In genomic region chr19:47729468-47729798, GRCh38 we compare ENCODE assay signal across 9 cellular contexts. TPM values are rescaled to one million over a fixed set of nuclear protein-coding genes. Genes with fewer than 3 reads are reported as not detected.
DNase-seq lines count a peak whose midpoint lies in the region; ATAC-seq and TF ChIP-seq lines count a peak whose summit lies in the region.
"Had no signal": no experiment of that assay in that cellular context is flagged by ENCODE, and none has a peak within 500 bp of the region (broad histone marks: within the 10 kb centered on the region; RNA-seq: fewer than 3 reads in every experiment).

No MANE protein-coding gene starts in this region.

- peaks cover 14% of the 10 kb centered on the region for H3K4me1 Mint-ChIP-seq in activated T-helper 2 cell treated with anti-CD3 and anti-CD28 coated beads, Interferon-gamma antibody, Interleukin-2, Interleukin-4, amounts not matched to agents 10 μg/mL and 5 μg/mL and 100 μg/mL, durations not matched to agents 14 hours and 24 hours and 36 hours (ENCODE audit: low read depth)

- peaks cover 69% of the 10 kb centered on the region for H3K36me3 ChIP-seq in left ventricle myocardium inferior

- intact Hi-C loops in activated T-helper 2 cell treated with anti-CD3 and anti-CD28 coated beads, Interferon-gamma antibody, Interleukin-2, Interleukin-4, amounts not matched to agents 10 μg/mL and 5 μg/mL and 100 μg/mL, durations not matched to agents 14 hours and 24 hours and 36 hours (cut with micrococcal nuclease): no loop called here
- intact Hi-C loops in left ventricle myocardium inferior (cut with micrococcal nuclease): no loop called here

- no peaks in the 10 kb centered on the region for H3K9me3 Mint-ChIP-seq in activated T-helper 2 cell treated with anti-CD3 and anti-CD28 coated beads, Interferon-gamma antibody, Interleukin-2, Interleukin-4, amounts not matched to agents 10 μg/mL and 5 μg/mL and 100 μg/mL, durations not matched to agents 14 hours and 24 hours and 36 hours

- DNase-seq in activated CD4-positive, CD25-positive, alpha-beta regulatory T cell treated with anti-CD3 and anti-CD28 coated beads, Interleukin-2, amount 50 U/mL, for 72 hours: no peak
- no peak for DNase-seq in activated T-helper 2 cell treated with anti-CD3 and anti-CD28 coated beads, Interferon-gamma antibody, Interleukin-2, Interleukin-4, amounts not matched to agents 10 μg/mL and 5 μg/mL and 100 μg/mL, durations not matched to agents 14 hours and 24 hours and 36 hours (ENCODE audit: low spot score)
- DNase-seq in left ventricle myocardium inferior (peak; percentile 64), renal cortical epithelial cell (ENCODE audit: low read depth) (peak; percentile 89), GM13977 (ENCODE audit: low spot score) (no peak), NCI-H2107 treated with DMSO at 0.1 percent for 48 hours (lab: John Stamatoyannopoulos, UW; ENCODE audit: unreplicated experiment) (no peak)

- peak overlapping the region; percentile 49 for H3K4me3 ChIP-seq in left ventricle myocardium inferior

- in situ Hi-C loops in GM13977 (cut with MboI; ENCODE audit: low pct_unique_long_range_greater_than_20kb, low sequenced_read_pairs, unreplicated experiment): no loop called here

- H3K27ac ChIP-seq in left ventricle myocardium inferior (replicated peaks): peak overlapping the region; percentile 89

- H3K27ac Mint-ChIP-seq in activated T-helper 2 cell treated with anti-CD3 and anti-CD28 coated beads, Interferon-gamma antibody, Interleukin-2, Interleukin-4, amounts not matched to agents 10 μg/mL and 5 μg/mL and 100 μg/mL, durations not matched to agents 14 hours and 24 hours and 36 hours: peak overlapping the region; percentile 60
- H3K27ac Mint-ChIP-seq: CD4-positive, CD25-positive, alpha-beta regulatory T cell had no signal

- peak overlapping the region; percentile 83 for H3K4me3 Mint-ChIP-seq in activated T-helper 2 cell treated with anti-CD3 and anti-CD28 coated beads, Interferon-gamma antibody, Interleukin-2, Interleukin-4, amounts not matched to agents 10 μg/mL and 5 μg/mL and 100 μg/mL, durations not matched to agents 14 hours and 24 hours and 36 hours (ENCODE audit: low read depth)

- ATAC-seq in activated CD4-positive, CD25-positive, alpha-beta regulatory T cell treated with anti-CD3 and anti-CD28 coated beads, Interleukin-2, amount 50 U/mL, for 24 hours: peak; percentile 17 to 20
- no peak for ATAC-seq in GM21360 (IDR thresholded peaks at IDR 0.05; ENCODE audit: unreplicated experiment)

- no peak for TF ChIP-seq CTCF in left ventricle myocardium inferior (IDR thresholded peaks at IDR 0.05; ENCODE audit: borderline replicate concordance)
- no peak for TF ChIP-seq CTCF in GM13977 (IDR thresholded peaks at IDR 0.05; ENCODE audit: extremely low read depth, insufficient read depth, missing control alignments)

- no peaks in the 10 kb centered on the region for H3K36me3 Mint-ChIP-seq in activated T-helper 2 cell treated with anti-CD3 and anti-CD28 coated beads, Interferon-gamma antibody, Interleukin-2, Interleukin-4, amounts not matched to agents 10 μg/mL and 5 μg/mL and 100 μg/mL, durations not matched to agents 14 hours and 24 hours and 36 hours (ENCODE audit: low read depth)
- H3K36me3 Mint-ChIP-seq: CD4-positive, CD25-positive, alpha-beta regulatory T cell had no signal

- peaks cover 63% of the 10 kb centered on the region for H3K4me1 ChIP-seq in left ventricle myocardium inferior

- H3K9me3 ChIP-seq in left ventricle myocardium inferior (replicated peaks): no peaks in the 10 kb centered on the region

- peaks cover 4% of the 10 kb centered on the region for H3K27me3 Mint-ChIP-seq in activated T-helper 2 cell treated with anti-CD3 and anti-CD28 coated beads, Interferon-gamma antibody, Interleukin-2, Interleukin-4, amounts not matched to agents 10 μg/mL and 5 μg/mL and 100 μg/mL, durations not matched to agents 14 hours and 24 hours and 36 hours (ENCODE audit: low read depth)

- H3K27me3 ChIP-seq in left ventricle myocardium inferior (ENCODE audit: low read depth): peaks cover 39% of the 10 kb centered on the region

RNA-seq across cellular contexts. Expression of gene NOP53, which starts 15.9 kb away (rescaled TPM):
- total RNA-seq in activated T-helper 2 cell treated with anti-CD3 and anti-CD28 coated beads, Interferon-gamma antibody, Interleukin-2, Interleukin-4, amounts not matched to agents 10 μg/mL and 5 μg/mL and 100 μg/mL, durations not matched to agents 14 hours and 24 hours and 36 hours: 266 and 269 TPM in 2 replicates
- 169 TPM for total RNA-seq in left ventricle myocardium inferior
- total RNA-seq in renal cortical epithelial cell: 62.0 and 74.8 TPM in 2 replicates

RNA-seq across cellular contexts. Expression of gene EHD2, which starts 16.2 kb away (rescaled TPM):
- total RNA-seq in activated T-helper 2 cell treated with anti-CD3 and anti-CD28 coated beads, Interferon-gamma antibody, Interleukin-2, Interleukin-4, amounts not matched to agents 10 μg/mL and 5 μg/mL and 100 μg/mL, durations not matched to agents 14 hours and 24 hours and 36 hours: 1.4 TPM in 2 replicates
- total RNA-seq in left ventricle myocardium inferior (48.2 TPM), renal cortical epithelial cell (43.9 and 172 TPM in 2 replicates)

RNA-seq across cellular contexts. Expression of gene SELENOW, which starts 49.1 kb away (rescaled TPM):
- 89.0 and 98.3 TPM in 2 replicates for total RNA-seq in activated T-helper 2 cell treated with anti-CD3 and anti-CD28 coated beads, Interferon-gamma antibody, Interleukin-2, Interleukin-4, amounts not matched to agents 10 μg/mL and 5 μg/mL and 100 μg/mL, durations not matched to agents 14 hours and 24 hours and 36 hours
- total RNA-seq in left ventricle myocardium inferior (1,019 TPM), renal cortical epithelial cell (47.1 and 217 TPM in 2 replicates)

Comparison
In these comparisons a context has a peak if more than half of its experiments do, and no peak if none do; other contexts are left out.
1. DNase-seq: peak in left ventricle myocardium inferior (single experiment) and renal cortical epithelial cell (single experiment); none in activated CD4-positive, CD25-positive, alpha-beta regulatory T cell treated with anti-CD3 and anti-CD28 coated beads, Interleukin-2, amount 50 U/mL, for 72 hours (single experiment), activated T-helper 2 cell treated with anti-CD3 and anti-CD28 coated beads, Interferon-gamma antibody, Interleukin-2, Interleukin-4, amounts not matched to agents 10 μg/mL and 5 μg/mL and 100 μg/mL, durations not matched to agents 14 hours and 24 hours and 36 hours (single experiment), GM13977 (single experiment) and NCI-H2107 treated with DMSO at 0.1 percent for 48 hours (single experiment).
2. RNA of gene EHD2, which starts 16.2 kb away (total RNA-seq): 43.9 to 172 TPM in renal cortical epithelial cell and 48.2 TPM in left ventricle myocardium inferior (single experiment); 1.4 TPM in activated T-helper 2 cell treated with anti-CD3 and anti-CD28 coated beads, Interferon-gamma antibody, Interleukin-2, Interleukin-4, amounts not matched to agents 10 μg/mL and 5 μg/mL and 100 μg/mL, durations not matched to agents 14 hours and 24 hours and 36 hours; every median in the first group is over 10 times any median in the second.